23 cellular contexts compared by ENCODE assay signal in genomic region chr3:40925228-40925627, GRCh38.
DNase-seq lines count a peak whose midpoint lies in the region; ATAC-seq, FAIRE-seq and TF ChIP-seq lines count a peak whose summit lies in the region.
"Had no signal": no experiment of that assay in that cellular context is flagged by ENCODE, and none has a peak within 500 bp of the region (broad histone marks: within the 10 kb centered on the region; RNA-seq: fewer than 3 reads in every experiment).

No MANE protein-coding gene starts in this region.

- H3K9me3 ChIP-seq in H1 (ENCODE audit: insufficient read depth in 2 of 2, low read depth in 1 of 2, low read length in 1 of 2) (peaks cover 0 to 3% of the 10 kb centered on the region in 2 experiments; a peak in 1 of 4 replicates), ascending aorta (no peaks in the 10 kb centered on the region)
- H3K9me3 ChIP-seq: Caco-2, SJSA1 had no signal

- H3K4me1 Mint-ChIP-seq in nephron = peaks cover 28% of the 10 kb centered on the region

- DNase-seq in DMS53 (lab: John Stamatoyannopoulos, UW) (peak; percentile 27), DMS53 treated with DMSO at 0.1 percent for 48 hours (lab: John Stamatoyannopoulos, UW; ENCODE audit: unreplicated experiment) (no peak), H1 (ENCODE audit: low read depth in 1 of 2, low spot score in 2 of 2) (no peak), foreskin fibroblast (no peak), ascending aorta (ENCODE audit: low spot score in 2 of 2) (no peak), NCI-H2171 (lab: John Stamatoyannopoulos, UW) (no peak)
- DNase-seq: Caco-2; CD8-positive, alpha-beta T cell; DMS 273 treated with DMSO at 0.1 percent for 48 hours; DND-41; Karpas-422; MV-4-11; NCI-H1436 treated with DMSO at 0.1 percent for 48 hours; NCI-H187 treated with DMSO at 0.1 percent for 48 hours; NCI-H526 treated with DMSO at 0.1 percent for 48 hours; Right ventricle myocardium superior; RPMI8226 had no signal

- ATAC-seq in GM18502 (IDR thresholded peaks at IDR 0.05; ENCODE audit: poor library complexity, unreplicated experiment) = no peak
- ATAC-seq: CD8-positive, alpha-beta T cell had no signal

- no peak overlapping the region for H4K91ac ChIP-seq in H1 (replicated peaks; ENCODE audit: insufficient read length, low read length)

- no peaks in the 10 kb centered on the region for H3K79me1 ChIP-seq in H1 (ENCODE audit: low read depth, low read length)

- no peaks in the 10 kb centered on the region for H3K36me3 Mint-ChIP-seq in nephron (ENCODE audit: low read depth)
- H3K36me3 Mint-ChIP-seq: CD8-positive, alpha-beta T cell had no signal

- peak overlapping the region; percentile 43 to 45; a peak in 1 of 4 replicates for H3K4me2 ChIP-seq in H1 (ENCODE audit: insufficient read depth in 1 of 2, low read depth in 2 of 2, low read length in 2 of 2)

- no peaks in the 10 kb centered on the region for H3K79me2 ChIP-seq in H1 (ENCODE audit: control insufficient read depth in 1 of 2, insufficient read depth in 2 of 2, low read length in 2 of 2)

- no peak overlapping the region for H4K8ac ChIP-seq in H1 (ENCODE audit: extremely low read depth, insufficient read depth, low read length)

- H3K36me3 ChIP-seq in H1 (ENCODE audit: control insufficient read depth in 2 of 4, insufficient read depth in 4 of 4, low read length in 3 of 4) (no peaks in the 10 kb centered on the region), ascending aorta (no peaks in the 10 kb centered on the region)
- H3K36me3 ChIP-seq: SJSA1 had no signal

- TF ChIP-seq CTCF in H1 (IDR thresholded peaks at IDR 0.05; ENCODE audit: control extremely low read depth in 1 of 3, insufficient read depth in 1 of 3, low read depth in 1 of 3, low read length in 3 of 3) (no peak), nephron (IDR thresholded peaks at IDR 0.05; ENCODE audit: unreplicated experiment in 3 of 3) (no peak), foreskin fibroblast (IDR thresholded peaks at IDR 0.05; ENCODE audit: low read depth, low read length) (no peak), ascending aorta (IDR thresholded peaks at IDR 0.05) (no peak)

- CTCF ChIA-PET in H1 (lab: Charles Lee; ENCODE audit: partially characterized antibody) = interaction anchor here (0.6 kb wide), 2 partner anchors 247 to 1146 kb away, joined by 3 read pairs; no protein-coding TSS in a partner anchor

- H3K27me3 ChIP-seq in H1 (replicated peaks in 1 of 4; ENCODE audit: control insufficient read depth in 3 of 4, extremely low read depth in 1 of 4, insufficient read depth in 3 of 4, low read length in 3 of 4) (no peaks in the 10 kb centered on the region), ascending aorta (no peaks in the 10 kb centered on the region)
- H3K27me3 ChIP-seq: SJSA1 had no signal

- H3K14ac ChIP-seq in H1 (ENCODE audit: insufficient read length) = no peak overlapping the region

- H4K5ac ChIP-seq in H1 (ENCODE audit: insufficient read length, low read depth, low read length) = no peak overlapping the region

- peak overlapping the region; percentile 64 for H2BK20ac ChIP-seq in H1 (ENCODE audit: low read length)

- no peak for FAIRE-seq in H1 (lab: Jason Lieb, UNC)
- FAIRE-seq: GM18507 had no signal

- H3K4me1 ChIP-seq in H1 (replicated peaks in 1 of 4; ENCODE audit: control insufficient read depth in 3 of 4, insufficient read depth in 4 of 4, low read length in 3 of 4) (peaks cover 0 to 10% (median 5%) of the 10 kb centered on the region in 4 experiments; a peak in 4 of 7 replicates), ascending aorta (no peaks in the 10 kb centered on the region)

- H2BK15ac ChIP-seq in H1 (ENCODE audit: low read length) = no peak overlapping the region

- H3K18ac ChIP-seq in H1 (ENCODE audit: extremely low read depth, low read length) = 0 out of 2 replicates have a peak overlapping the region, but pooled peaks have one; percentile 9

- H3K23me2 ChIP-seq in H1 (ENCODE audit: low read depth, low read length) = no peaks in the 10 kb centered on the region

- POLR2A ChIA-PET in H1 (lab: Charles Lee; ENCODE audit: partially characterized antibody) = interaction anchor here (1.3 kb wide), 1 partner anchor 17 kb away, joined by 3 read pairs; no protein-coding TSS in a partner anchor

- TF ChIP-seq RAD21 in H1 (IDR thresholded peaks at IDR 0.05 in 1 of 2, conservative IDR thresholded peaks at IDR 0.05 in 1 of 2; ENCODE audit: low read depth in 2 of 2, low read length in 2 of 2) = no peak

- H3K4me3 ChIP-seq in H1 (ENCODE audit: extremely low read depth in 1 of 4, insufficient read depth in 2 of 4, low read depth in 3 of 4, low read length in 4 of 4) = peak overlapping the region in 1 of 4 experiments; percentile 0; a peak in 1 of 8 replicates
- H3K4me3 ChIP-seq in foreskin fibroblast (ENCODE audit: low read depth in 1 of 2, low read length in 2 of 2) = no peak overlapping the region
- H3K4me3 ChIP-seq in ascending aorta = no peak overlapping the region
- H3K4me3 ChIP-seq: SJSA1 had no signal

- WGBS in H1 (ENCODE audit: extremely low coverage in 1 of 2, insufficient coverage in 1 of 2, insufficient read length in 1 of 2, insufficient replicate concordance in 2 of 2, low coverage in 1 of 2, low lambda C conversion rate in 2 of 2, missing lambda C conversion rate in 1 of 2), 2 experiments = 36% methylated on average over 3 of the region's 3 CpGs; no CpG with 5 or more reads in 1 of the 2 experiments

- H3K9me3 Mint-ChIP-seq in nephron = peaks cover under 1% of the 10 kb centered on the region
- H3K9me3 Mint-ChIP-seq: CD8-positive, alpha-beta T cell had no signal

- H3K56ac ChIP-seq in H1 (replicated peaks; ENCODE audit: insufficient read length, low read depth, low read length) = no peak overlapping the region

- H3K9ac ChIP-seq in H1 (replicated peaks in 1 of 4; ENCODE audit: extremely low read depth in 1 of 4, low read depth in 3 of 4, low read length in 3 of 4) = no peak overlapping the region

- H3K27ac Mint-ChIP-seq in nephron = peak overlapping the region; percentile 9 to 76 (median 22)
- H3K27ac Mint-ChIP-seq: B cell; CD8-positive, alpha-beta T cell had no signal

- intact Hi-C loops in ascending aorta (cut with DNase I) = no loop called here

- no peak for TF ChIP-seq POLR2A in H1 (IDR thresholded peaks at IDR 0.05; ENCODE audit: control extremely low read depth in 1 of 2, low read depth in 2 of 2, low read length in 2 of 2)

- no peaks in the 10 kb centered on the region for H4K20me1 ChIP-seq in H1 (replicated peaks in 1 of 2; ENCODE audit: control insufficient read depth in 1 of 2, insufficient read depth in 2 of 2, low read length in 2 of 2)

- H2AK5ac ChIP-seq in H1 (ENCODE audit: low read depth, low read length) = no peak overlapping the region

- no peak overlapping the region for H2BK5ac ChIP-seq in H1 (ENCODE audit: low read depth, low read length)

- no peak for TF ChIP-seq EP300 in H1 (IDR thresholded peaks at IDR 0.05; ENCODE audit: borderline replicate concordance in 1 of 2, low read depth in 2 of 2, low read length in 2 of 2)

- 0 out of 2 replicates have a peak overlapping the region, but pooled peaks have one; percentile 64 for H2AFZ ChIP-seq in H1 (ENCODE audit: low read length)

- no peak overlapping the region for H3K4ac ChIP-seq in H1 (replicated peaks; ENCODE audit: insufficient read length, low read depth, low read length)

- H3K27ac ChIP-seq in H1 (ENCODE audit: low read depth, low read length) = no peak overlapping the region
- H3K27ac ChIP-seq in ascending aorta = no peak overlapping the region
- H3K27ac ChIP-seq: 22Rv1, SJSA1 had no signal

- H2BK120ac ChIP-seq in H1 (replicated peaks; ENCODE audit: low read depth, low read length) = no peak overlapping the region

- 0 out of 2 replicates have a peak overlapping the region, but pooled peaks have one; percentile 4 for H2BK12ac ChIP-seq in H1 (ENCODE audit: low read depth, low read length)

- H3K27me3 Mint-ChIP-seq in nephron (ENCODE audit: low read depth) = no peaks in the 10 kb centered on the region

- no peak overlapping the region for H3K4me3 Mint-ChIP-seq in nephron
- H3K4me3 Mint-ChIP-seq: B cell; CD8-positive, alpha-beta T cell had no signal

- H3K23ac ChIP-seq in H1 (ENCODE audit: insufficient read length) = no peak overlapping the region

TF ChIP-seq in H1, 55 proteins besides CTCF, POLR2A, EP300 and RAD21 (continues in another document):
- TF ChIP-seq CHD1 (IDR thresholded peaks at IDR 0.05; ENCODE audit: low read depth, low read length) (no peak), CBX5 (IDR thresholded peaks at IDR 0.05; ENCODE audit: low read depth, low read length) (no peak), YY1 (IDR thresholded peaks at IDR 0.05; ENCODE audit: low read depth, low read length) (no peak), SP1 (IDR thresholded peaks at IDR 0.05; ENCODE audit: low read depth, low read length) (no peak), CREB1 (IDR thresholded peaks at IDR 0.05) (no peak), HDAC2 (IDR thresholded peaks at IDR 0.05; ENCODE audit: borderline replicate concordance in 1 of 2, low read depth in 2 of 2, low read length in 2 of 2) (no peak), POLR2AphosphoS5 (IDR thresholded peaks at IDR 0.05; ENCODE audit: low read depth, low read length) (no peak), SUZ12 (IDR thresholded peaks at IDR 0.05; ENCODE audit: low read length) (no peak), GTF2F1 (IDR thresholded peaks at IDR 0.05; ENCODE audit: borderline replicate concordance, low read depth, low read length) (no peak), CTBP2 (IDR thresholded peaks at IDR 0.05; ENCODE audit: borderline replicate concordance, insufficient read depth, insufficient read length, low read length) (no peak), CHD2 (IDR thresholded peaks at IDR 0.05; ENCODE audit: low read length) (no peak), FOSL1 (IDR thresholded peaks at IDR 0.05; ENCODE audit: insufficient read depth, low read depth, low read length) (no peak), TBP (IDR thresholded peaks at IDR 0.05; ENCODE audit: low read depth, low read length) (no peak), BRCA1 (IDR thresholded peaks at IDR 0.05; ENCODE audit: low read depth, low read length) (no peak)
